ENCODE assay signal across 21 cellular contexts in the genomic region with DNA sequence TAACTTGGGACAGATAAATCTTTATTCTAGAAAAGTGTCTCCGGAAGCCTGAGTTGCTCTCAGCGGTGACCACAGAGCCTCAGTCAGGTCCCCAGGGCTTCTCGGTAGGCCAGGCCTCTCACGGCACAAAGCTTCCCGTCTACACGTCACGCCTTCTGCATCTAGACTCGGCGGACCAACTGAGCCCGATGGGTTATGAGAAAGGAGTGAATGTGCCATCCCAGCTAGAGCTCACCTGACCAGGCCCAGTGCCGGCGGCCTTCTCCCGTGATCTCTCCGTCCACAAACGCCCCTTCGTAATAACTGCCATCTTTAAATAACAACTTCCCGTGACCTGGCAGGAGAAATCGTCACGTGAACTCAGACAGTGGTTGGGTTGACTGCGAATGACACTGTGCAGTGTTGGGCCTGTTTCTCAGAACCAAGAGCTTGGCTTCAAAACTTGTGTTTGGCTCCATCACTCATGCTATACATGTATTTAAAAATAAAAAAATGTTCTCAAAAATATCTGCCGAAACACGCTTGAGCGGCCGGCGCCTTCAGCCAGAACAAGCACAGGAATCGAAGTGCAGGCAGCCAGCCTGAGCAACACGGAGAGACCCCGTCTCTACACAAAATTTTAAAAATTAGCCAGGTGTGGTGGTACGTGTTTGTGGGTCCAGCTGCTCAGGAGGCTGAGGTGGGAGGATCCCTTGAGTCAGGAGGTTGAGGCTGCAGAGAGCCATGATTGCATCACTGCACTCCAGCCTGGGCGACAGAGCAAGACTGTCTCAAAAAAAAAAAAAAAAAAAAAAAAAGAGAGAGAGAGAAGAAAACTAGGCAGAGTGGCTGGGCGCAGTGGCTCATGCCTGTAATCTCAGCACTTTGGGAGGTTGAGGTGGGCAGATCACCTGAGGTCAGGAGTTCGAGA. TPM values are rescaled to one million over a fixed set of nuclear protein-coding genes. Genes with fewer than 3 reads are reported as not detected.
DNase-seq lines count a peak whose midpoint lies in the region; ATAC-seq, FAIRE-seq and TF ChIP-seq lines count a peak whose summit lies in the region.
"Had no signal": no experiment of that assay in that cellular context is flagged by ENCODE, and none has a peak within 500 bp of the region (broad histone marks: within the 10 kb centered on the region; RNA-seq: fewer than 3 reads in every experiment).

No MANE protein-coding gene starts in this region.

- H3K27ac ChIP-seq in right lobe of liver (no peak overlapping the region), HepG2 (ENCODE audit: extremely low read length, insufficient read depth, low read length) (no peak overlapping the region)
- H3K27ac ChIP-seq: epithelial cell of prostate, stomach, upper lobe of left lung had no signal

- WGBS in right lobe of liver (ENCODE audit: insufficient coverage, low coverage, low lambda C conversion rate, missing lambda C conversion rate) = 94% methylated on average over 21 of the region's 32 CpGs
- 98% methylated on average over 32 of the region's 32 CpGs for WGBS in HepG2 (ENCODE audit: low lambda C conversion rate)

- no peak overlapping the region for H3K4me3 Mint-ChIP-seq in chondrocyte (ENCODE audit: unreplicated experiment)
- peak overlapping the region; percentile 34 to 60 (median 37) for H3K4me3 Mint-ChIP-seq in nephron
- H3K4me3 Mint-ChIP-seq: CD4-positive, alpha-beta memory T cell had no signal

- intact Hi-C loops in right lobe of liver (cut with DNase I) = no loop called here
- intact Hi-C loops in HepG2 (cut with micrococcal nuclease; ENCODE audit: unreplicated experiment) = no loop called here

- no peaks in the 10 kb centered on the region for H3K9me3 Mint-ChIP-seq in chondrocyte (ENCODE audit: low read depth)
- H3K9me3 Mint-ChIP-seq in nephron = no peaks in the 10 kb centered on the region
- H3K9me3 Mint-ChIP-seq: CD4-positive, alpha-beta memory T cell had no signal

- H2AFZ ChIP-seq in HepG2 (ENCODE audit: low read length) = no peak overlapping the region

- TF ChIP-seq POLR2A in right lobe of liver (IDR thresholded peaks at IDR 0.05) (no peak), HepG2 (IDR thresholded peaks at IDR 0.05; ENCODE audit: insufficient read depth in 1 of 2, low read depth in 2 of 2, low read length in 2 of 2) (no peak)

- no peaks in the 10 kb centered on the region for H4K20me1 ChIP-seq in HepG2 (ENCODE audit: insufficient read depth, low read length)

- ATAC-seq in right lobe of liver (no peak), HepG2 (no peak), GM19463 (IDR thresholded peaks at IDR 0.05; ENCODE audit: unreplicated experiment) (no peak)

- no peak overlapping the region for H3K9ac ChIP-seq in HepG2 (ENCODE audit: insufficient read depth, low read depth, low read length)

- H3K36me3 ChIP-seq in right lobe of liver = no peaks in the 10 kb centered on the region
- 0 out of 5 replicates have a peak, but pooled peaks cover 0 to 3% of the 10 kb centered on the region in 2 experiments for H3K36me3 ChIP-seq in HepG2 (replicated peaks in 1 of 2; ENCODE audit: control insufficient read depth in 1 of 2, insufficient read depth in 2 of 2, low read length in 2 of 2)

- H3K9me3 ChIP-seq in right lobe of liver (no peaks in the 10 kb centered on the region), HepG2 (ENCODE audit: low read length) (no peaks in the 10 kb centered on the region)
- H3K9me3 ChIP-seq: stomach, upper lobe of left lung had no signal

- FAIRE-seq in HepG2 (lab: Jason Lieb, UNC) = no peak
- FAIRE-seq: HTR-8/SVneo had no signal

- DNase-seq in right lobe of liver (peak; percentile 10 to 47 (median 29)), HepG2 (ENCODE audit: low spot score) (no peak), chondrocyte (ENCODE audit: low spot score) (peak; percentile 68), HT-29 (ENCODE audit: low spot score) (no peak), A172 (ENCODE audit: low spot score) (no peak)
- no peak for DNase-seq in stimulated activated naive CD4-positive, alpha-beta T cell (lab: John Stamatoyannopoulos, UW)
- DNase-seq: activated CD4-positive, alpha-beta T cell treated with anti-CD3 and anti-CD28 coated beads, Interleukin-2, amount 50 U/mL, for 1 hour; activated gamma-delta T cell; CD4-positive, alpha-beta memory T cell; DMS53; foreskin melanocyte; NCI-H1092 treated with DMSO at 0.1 percent for 48 hours; NCI-H2029 treated with DMSO at 0.1 percent for 48 hours; NCI-H510A; stomach; upper lobe of left lung had no signal

- no peak overlapping the region for H3K27ac Mint-ChIP-seq in chondrocyte (ENCODE audit: unreplicated experiment)
- H3K27ac Mint-ChIP-seq in nephron = no peak overlapping the region
- H3K27ac Mint-ChIP-seq: CD4-positive, alpha-beta memory T cell had no signal

- no peak for TF ChIP-seq RAD21 in HepG2 (CRISPR knock-in tag; IDR thresholded peaks at IDR 0.05)

- H3K4me1 Mint-ChIP-seq in chondrocyte (ENCODE audit: low read depth) = peaks cover 23% of the 10 kb centered on the region
- H3K4me1 Mint-ChIP-seq in nephron = peaks cover 35% of the 10 kb centered on the region

- no peak overlapping the region for H3K4me3 ChIP-seq in right lobe of liver
- no peak overlapping the region for H3K4me3 ChIP-seq in HepG2 (replicated peaks in 1 of 3; ENCODE audit: insufficient read depth in 1 of 3, low read depth in 2 of 3, low read length in 3 of 3)
- H3K4me3 ChIP-seq: dorsolateral prefrontal cortex, stomach, upper lobe of left lung had no signal

- peaks cover 18% of the 10 kb centered on the region for H3K79me2 ChIP-seq in HepG2 (ENCODE audit: insufficient read depth, low read length)

- no peak for TF ChIP-seq CTCF in right lobe of liver (IDR thresholded peaks at IDR 0.05)
- no peak for TF ChIP-seq CTCF in HepG2 (CRISPR knock-in tag; IDR thresholded peaks at IDR 0.05)
- no peak for TF ChIP-seq CTCF in chondrocyte (IDR thresholded peaks at IDR 0.05)
- no peak for TF ChIP-seq CTCF in nephron (IDR thresholded peaks at IDR 0.05; ENCODE audit: unreplicated experiment in 3 of 3)

- no peak overlapping the region for H3K4me2 ChIP-seq in HepG2 (ENCODE audit: low read depth, low read length)

- peaks cover 0 to 10% (median under 1%) of the 10 kb centered on the region in 4 donors for H3K4me1 ChIP-seq in right lobe of liver
- H3K4me1 ChIP-seq in HepG2 (ENCODE audit: insufficient read depth, low read length) = peaks cover 40% of the 10 kb centered on the region

- CTCF ChIA-PET in HepG2 (lab: Yijun Ruan, JAX; ENCODE audit: low intra/inter-chr PET ratio, low total read pairs) = no interaction called here

- in situ Hi-C loops in HepG2 (cut with HindIII; ENCODE audit: extremely low pct_ligation_motif_present, low pct_unique_long_range_greater_than_20kb) = no loop called here

- H3K27me3 Mint-ChIP-seq in chondrocyte (ENCODE audit: low read depth) (no peaks in the 10 kb centered on the region), nephron (ENCODE audit: low read depth) (no peaks in the 10 kb centered on the region)
- H3K27me3 Mint-ChIP-seq: CD4-positive, alpha-beta memory T cell had no signal

- H3K27me3 ChIP-seq in right lobe of liver (no peaks in the 10 kb centered on the region), HepG2 (ENCODE audit: control insufficient read depth in 1 of 2, insufficient read depth in 2 of 2, low read length in 2 of 2) (no peaks in the 10 kb centered on the region; a peak in 1 of 5 replicates)
- H3K27me3 ChIP-seq: dorsolateral prefrontal cortex, stomach, upper lobe of left lung had no signal

- POLR2A ChIA-PET in HepG2 (lab: Yijun Ruan, JAX) = interaction anchor here (1.7 kb wide), 1 partner anchor 193 kb away, joined by 6 read pairs; a partner anchor contains a TSS

- BruUV-seq in HepG2 (replicated peaks; lab: Mats Ljungman, UMichigan) = no TSS peak

- H3K36me3 Mint-ChIP-seq in chondrocyte (ENCODE audit: low read depth) = peaks cover 3% of the 10 kb centered on the region
- H3K36me3 Mint-ChIP-seq in nephron (ENCODE audit: low read depth) = peaks cover 11% of the 10 kb centered on the region

- TF ChIP-seq EP300 in HepG2 (IDR thresholded peaks at IDR 0.05; ENCODE audit: low read depth in 2 of 2, low read length in 2 of 2) (no peak), HepG2 (CRISPR knock-in tag; IDR thresholded peaks at IDR 0.05; ENCODE audit: borderline replicate concordance) (no peak)

RNA-seq across cellular contexts. Expression of a gene that starts 3.1 kb away (rescaled TPM):
- total RNA-seq in right lobe of liver (1 to 10 TPM; 3.1 to 7.1 (median 4.5) TPM), HepG2 (2016; rRNA removed; fragmentation: Illumina TruSeq; extraction: Trizol) (3.9 and 6.5 TPM in 2 replicates), chondrocyte (6.7 to 10.0 TPM (median 8.1 TPM) in 3 replicates)
- total RNA-seq in HepG2 (2016; cell fraction: cytosol; rRNA removed; fragmentation: Illumina TruSeq; extraction: Trizol; ENCODE audit: low read depth) = 1.5 and 2.2 TPM in 2 replicates
- 3.5 and 5.4 TPM in 2 replicates for total RNA-seq in HepG2 (2016; cell fraction: insoluble cytoplasmic fraction; rRNA removed; fragmentation: Illumina TruSeq; extraction: Trizol)
- total RNA-seq in HepG2 (2016; cell fraction: membrane; rRNA removed; fragmentation: Illumina TruSeq; extraction: Trizol) = 1.7 and 1.8 TPM in 2 replicates
- 6.4 and 6.8 TPM in 2 replicates for total RNA-seq in HepG2 (2016; cell fraction: nucleus; rRNA removed; fragmentation: Illumina TruSeq; extraction: Trizol)
- polyA plus RNA-seq in HepG2 (2011; rRNA removed) = 2.6 and 3.1 TPM in 2 replicates
- polyA plus RNA-seq in HepG2 (2011; cell fraction: cytosol; rRNA removed) = 2.5 and 3.1 TPM in 2 replicates
- 7.8 and 8.8 TPM in 2 replicates for polyA plus RNA-seq in HepG2 (2011; cell fraction: nucleus; rRNA removed)
- polyA plus RNA-seq in HepG2 (2012) = 1.3 and 1.7 TPM in 2 replicates
- 0.84 and 1.9 TPM in 2 replicates for polyA plus RNA-seq in HepG2 (2016; cell fraction: cytosol; fragmentation: Illumina TruSeq; extraction: Trizol; ENCODE audit: low read depth)
- 2.3 and 3.3 TPM in 2 replicates for polyA plus RNA-seq in HepG2 (2016; cell fraction: insoluble cytoplasmic fraction; fragmentation: Illumina TruSeq; extraction: Trizol; ENCODE audit: low read depth)
- polyA plus RNA-seq in HepG2 (2016; cell fraction: membrane; fragmentation: Illumina TruSeq; extraction: Trizol; ENCODE audit: low read depth) = 0.73 and 1.3 TPM in 2 replicates
- 8.2 and 9.2 TPM in 2 replicates for polyA plus RNA-seq in HepG2 (2016; cell fraction: nucleus; fragmentation: Illumina TruSeq; extraction: Trizol; ENCODE audit: insufficient read depth, low read depth)
- 6.7 and 28.4 TPM in 2 replicates for polyA minus RNA-seq in HepG2 (2011; rRNA and poly(A)+ RNA removed; ENCODE audit: low replicate concordance)
- polyA minus RNA-seq in HepG2 (2011; cell fraction: cytosol; rRNA and poly(A)+ RNA removed) = 1.3 and 3.0 TPM in 2 replicates
- polyA minus RNA-seq in HepG2 (2011; cell fraction: nucleus; rRNA and poly(A)+ RNA removed) = 7.5 and 8.9 TPM in 2 replicates
- 19.3 and 23.6 TPM in 2 replicates for total RNA-seq in HT-29 (2014; rRNA removed; shearing (Covaris generic))
- 5.1 and 7.0 TPM in 2 replicates for total RNA-seq in A172 (2014; rRNA removed; shearing (Covaris generic))

RNA-seq across cellular contexts. Expression of a gene that starts 3.4 kb away (rescaled TPM):
- total RNA-seq in right lobe of liver = 100 to 1,000 TPM in 4 of 6 experiments, 10 to 100 TPM in 2; 76.5 to 166 (median 122) TPM
- 83.9 and 128 TPM in 2 replicates for total RNA-seq in HepG2 (2016; rRNA removed; fragmentation: Illumina TruSeq; extraction: Trizol)
- total RNA-seq in HepG2 (2016; cell fraction: cytosol; rRNA removed; fragmentation: Illumina TruSeq; extraction: Trizol; ENCODE audit: low read depth) = 51.3 and 72.8 TPM in 2 replicates
- 89.5 and 137 TPM in 2 replicates for total RNA-seq in HepG2 (2016; cell fraction: insoluble cytoplasmic fraction; rRNA removed; fragmentation: Illumina TruSeq; extraction: Trizol)
- 77.4 and 86.1 TPM in 2 replicates for total RNA-seq in HepG2 (2016; cell fraction: membrane; rRNA removed; fragmentation: Illumina TruSeq; extraction: Trizol)
- total RNA-seq in HepG2 (2016; cell fraction: nucleus; rRNA removed; fragmentation: Illumina TruSeq; extraction: Trizol) = 76.0 and 95.5 TPM in 2 replicates
- 135 and 164 TPM in 2 replicates for polyA plus RNA-seq in HepG2 (2011; rRNA removed)
- polyA plus RNA-seq in HepG2 (2011; cell fraction: cytosol; rRNA removed) = 82.7 and 131 TPM in 2 replicates
- 155 and 197 TPM in 2 replicates for polyA plus RNA-seq in HepG2 (2011; cell fraction: nucleus; rRNA removed)
- 64.5 and 73.8 TPM in 2 replicates for polyA plus RNA-seq in HepG2 (2012)
- polyA plus RNA-seq in HepG2 (2016; cell fraction: cytosol; fragmentation: Illumina TruSeq; extraction: Trizol; ENCODE audit: low read depth) = 84.3 and 98.6 TPM in 2 replicates
- polyA plus RNA-seq in HepG2 (2016; cell fraction: insoluble cytoplasmic fraction; fragmentation: Illumina TruSeq; extraction: Trizol; ENCODE audit: low read depth) = 87.8 and 97.0 TPM in 2 replicates
- polyA plus RNA-seq in HepG2 (2016; cell fraction: membrane; fragmentation: Illumina TruSeq; extraction: Trizol; ENCODE audit: low read depth) = 69.1 and 85.3 TPM in 2 replicates
- 191 and 194 TPM in 2 replicates for polyA plus RNA-seq in HepG2 (2016; cell fraction: nucleus; fragmentation: Illumina TruSeq; extraction: Trizol; ENCODE audit: insufficient read depth, low read depth)
- polyA minus RNA-seq in HepG2 (2011; rRNA and poly(A)+ RNA removed; ENCODE audit: low replicate concordance) = 95.9 and 234 TPM in 2 replicates
- polyA minus RNA-seq in HepG2 (2011; cell fraction: cytosol; rRNA and poly(A)+ RNA removed) = 32.9 and 45.5 TPM in 2 replicates
- polyA minus RNA-seq in HepG2 (2011; cell fraction: nucleus; rRNA and poly(A)+ RNA removed) = 23.3 and 29.3 TPM in 2 replicates
- total RNA-seq in chondrocyte = 158 to 177 TPM (median 175 TPM) in 3 replicates
- 60.1 and 66.2 TPM in 2 replicates for total RNA-seq in HT-29 (2014; rRNA removed; shearing (Covaris generic))
- total RNA-seq in A172 (2014; rRNA removed; shearing (Covaris generic)) = 57.3 and 62.5 TPM in 2 replicates

RNA-seq across cellular contexts. Expression of a gene that starts 24.1 kb away (rescaled TPM):
- 10 to 100 TPM in 3 of 6 experiments, 1 to 10 TPM in 3; 7.4 to 24.3 (median 10.5) TPM for total RNA-seq in right lobe of liver
- total RNA-seq in HepG2 (2016; rRNA removed; fragmentation: Illumina TruSeq; extraction: Trizol) = 38.3 and 39.6 TPM in 2 replicates
- total RNA-seq in HepG2 (2016; cell fraction: cytosol; rRNA removed; fragmentation: Illumina TruSeq; extraction: Trizol; ENCODE audit: low read depth) = 20.2 and 25.8 TPM in 2 replicates
- 37.8 and 38.9 TPM in 2 replicates for total RNA-seq in HepG2 (2016; cell fraction: insoluble cytoplasmic fraction; rRNA removed; fragmentation: Illumina TruSeq; extraction: Trizol)
- total RNA-seq in HepG2 (2016; cell fraction: membrane; rRNA removed; fragmentation: Illumina TruSeq; extraction: Trizol) = 53.4 and 59.7 TPM in 2 replicates
- 27.1 and 27.5 TPM in 2 replicates for total RNA-seq in HepG2 (2016; cell fraction: nucleus; rRNA removed; fragmentation: Illumina TruSeq; extraction: Trizol)
- polyA plus RNA-seq in HepG2 (2011; rRNA removed) = 16.1 and 21.0 TPM in 2 replicates
- polyA plus RNA-seq in HepG2 (2011; cell fraction: cytosol; rRNA removed) = 16.3 and 20.9 TPM in 2 replicates
- 49.0 and 57.5 TPM in 2 replicates for polyA plus RNA-seq in HepG2 (2011; cell fraction: nucleus; rRNA removed)
- polyA plus RNA-seq in HepG2 (2012) = 13.3 and 14.5 TPM in 2 replicates
- polyA plus RNA-seq in HepG2 (2016; cell fraction: cytosol; fragmentation: Illumina TruSeq; extraction: Trizol; ENCODE audit: low read depth) = 27.1 and 37.0 TPM in 2 replicates
- polyA plus RNA-seq in HepG2 (2016; cell fraction: insoluble cytoplasmic fraction; fragmentation: Illumina TruSeq; extraction: Trizol; ENCODE audit: low read depth) = 36.5 and 40.8 TPM in 2 replicates
- 47.4 and 49.9 TPM in 2 replicates for polyA plus RNA-seq in HepG2 (2016; cell fraction: membrane; fragmentation: Illumina TruSeq; extraction: Trizol; ENCODE audit: low read depth)
- polyA plus RNA-seq in HepG2 (2016; cell fraction: nucleus; fragmentation: Illumina TruSeq; extraction: Trizol; ENCODE audit: insufficient read depth, low read depth) = 44.7 and 46.3 TPM in 2 replicates
- 15.3 and 46.5 TPM in 2 replicates for polyA minus RNA-seq in HepG2 (2011; rRNA and poly(A)+ RNA removed; ENCODE audit: low replicate concordance)
- polyA minus RNA-seq in HepG2 (2011; cell fraction: cytosol; rRNA and poly(A)+ RNA removed) = 9.7 and 12.0 TPM in 2 replicates
- polyA minus RNA-seq in HepG2 (2011; cell fraction: nucleus; rRNA and poly(A)+ RNA removed) = 18.4 and 20.1 TPM in 2 replicates
- 20.6 to 33.0 TPM (median 23.4 TPM) in 3 replicates for total RNA-seq in chondrocyte
- total RNA-seq in HT-29 (2014; rRNA removed; shearing (Covaris generic)) = 72.2 and 76.7 TPM in 2 replicates
- total RNA-seq in A172 (2014; rRNA removed; shearing (Covaris generic)) = 17.0 and 24.0 TPM in 2 replicates

Comparison
In these comparisons a context has a peak if more than half of its experiments do, and no peak if none do; other contexts are left out.
1. DNase-seq: peak in right lobe of liver (3 of 3) and chondrocyte (single experiment); none in HepG2 (single experiment), HT-29 (single experiment), A172 (single experiment) and stimulated activated naive CD4-positive, alpha-beta T cell (0 of 6).